In the genomic region with DNA sequence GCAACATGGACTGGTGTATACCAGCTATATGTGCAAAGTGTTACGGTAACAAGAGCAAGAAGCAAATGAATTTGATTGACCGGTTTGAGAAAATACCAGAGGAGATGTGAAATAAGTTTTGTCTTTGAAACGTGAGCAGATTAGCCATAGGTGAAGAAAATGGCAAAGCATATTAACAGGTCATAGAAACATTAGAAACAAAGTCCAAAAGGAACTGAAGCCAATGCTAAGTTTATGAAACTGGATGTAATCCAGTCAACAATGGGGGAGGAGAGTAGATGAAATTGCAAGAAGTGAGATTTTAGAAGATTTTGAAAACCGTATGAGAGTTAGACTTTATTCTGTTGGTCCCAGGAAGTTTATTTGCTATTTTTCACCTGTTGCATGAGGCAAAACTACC, we compare ENCODE assay signal across 23 cellular contexts.
DNase-seq lines count a peak whose midpoint lies in the region; ATAC-seq, FAIRE-seq and TF ChIP-seq lines count a peak whose summit lies in the region.
"Had no signal": no experiment of that assay in that cellular context is flagged by ENCODE, and none has a peak within 500 bp of the region (broad histone marks: within the 10 kb centered on the region; RNA-seq: fewer than 3 reads in every experiment).

No MANE protein-coding gene starts in this region.

- H3K79me2 ChIP-seq in PC-9 (ENCODE audit: low read depth) (no peaks in the 10 kb centered on the region), H1 (ENCODE audit: control insufficient read depth in 1 of 2, insufficient read depth in 2 of 2, low read length in 2 of 2) (no peaks in the 10 kb centered on the region)

- H3K9me3 ChIP-seq in PC-9 (ENCODE audit: insufficient read depth, low read depth): no peaks in the 10 kb centered on the region
- H3K9me3 ChIP-seq in H1 (ENCODE audit: insufficient read depth in 2 of 2, low read depth in 1 of 2, low read length in 1 of 2): no peaks in the 10 kb centered on the region
- no peaks in the 10 kb centered on the region for H3K9me3 ChIP-seq in right lobe of liver
- H3K9me3 ChIP-seq in upper lobe of right lung: no peaks in the 10 kb centered on the region
- H3K9me3 ChIP-seq: BE2C, BLaER1 had no signal

- H4K5ac ChIP-seq in H1 (ENCODE audit: insufficient read length, low read depth, low read length): no peak overlapping the region

- no peak overlapping the region for H2BK12ac ChIP-seq in H1 (ENCODE audit: low read depth, low read length)

- no peak overlapping the region for H4K91ac ChIP-seq in H1 (replicated peaks; ENCODE audit: insufficient read length, low read length)

- H3K27ac Mint-ChIP-seq in natural killer cell treated with Interleukin-12 subunit alpha and Interleukin-12 subunit beta and Interleukin-15 and Interleukin-18, amount 100 ng/mL, for 72 hours: no peak overlapping the region
- H3K27ac Mint-ChIP-seq: CD14-positive monocyte; CD4-positive, alpha-beta memory T cell; CD4-positive, CD25-positive, alpha-beta regulatory T cell; CD8-positive, alpha-beta memory T cell had no signal

- no peaks in the 10 kb centered on the region for H3K23me2 ChIP-seq in H1 (ENCODE audit: low read depth, low read length)

- ATAC-seq in right lobe of liver: peak; percentile 60 to 79 (median 64)
- ATAC-seq in upper lobe of right lung: no peak
- ATAC-seq in natural killer cell treated with Interleukin-12 subunit alpha and Interleukin-12 subunit beta and Interleukin-15 and Interleukin-18, amount 100 ng/mL, for 72 hours: no peak

- no peaks in the 10 kb centered on the region for H3K79me1 ChIP-seq in H1 (ENCODE audit: low read depth, low read length)

- no peak for TF ChIP-seq POLR2A in H1 (IDR thresholded peaks at IDR 0.05; ENCODE audit: control extremely low read depth in 1 of 2, low read depth in 2 of 2, low read length in 2 of 2)
- no peak for TF ChIP-seq POLR2A in right lobe of liver (IDR thresholded peaks at IDR 0.05)

- H3K27ac ChIP-seq in PC-9 (no peak overlapping the region), H1 (ENCODE audit: low read depth, low read length) (no peak overlapping the region), right lobe of liver (peak overlapping the region in 2 of 3 donors; percentile 18 to 53), upper lobe of right lung (no peak overlapping the region)
- H3K27ac ChIP-seq: BLaER1 had no signal

- H3K9ac ChIP-seq in H1 (replicated peaks in 1 of 4; ENCODE audit: extremely low read depth in 1 of 4, low read depth in 3 of 4, low read length in 3 of 4): no peak overlapping the region
- H3K9ac ChIP-seq: BLaER1 had no signal

- 88% methylated on average over 4 of the region's 4 CpGs; no CpG with 5 or more reads in 1 of the 2 experiments for WGBS in H1 (ENCODE audit: extremely low coverage in 1 of 2, insufficient coverage in 1 of 2, insufficient read length in 1 of 2, insufficient replicate concordance in 2 of 2, low coverage in 1 of 2, low lambda C conversion rate in 2 of 2, missing lambda C conversion rate in 1 of 2), 2 experiments
- WGBS in right lobe of liver (ENCODE audit: insufficient coverage, low coverage, low lambda C conversion rate, missing lambda C conversion rate): 43% methylated on average over 4 of the region's 4 CpGs

- no peak for FAIRE-seq in H1 (lab: Jason Lieb, UNC)
- FAIRE-seq: GM12891 had no signal

- BruUV-seq in PC-9 (replicated peaks; lab: Mats Ljungman, UMichigan): no TSS peak

- H4K20me1 ChIP-seq in PC-9 (ENCODE audit: insufficient read depth): no peaks in the 10 kb centered on the region
- no peaks in the 10 kb centered on the region for H4K20me1 ChIP-seq in H1 (replicated peaks in 1 of 2; ENCODE audit: control insufficient read depth in 1 of 2, insufficient read depth in 2 of 2, low read length in 2 of 2)
- H4K20me1 ChIP-seq: BLaER1 had no signal

- TF ChIP-seq CTCF in PC-9 (conservative IDR thresholded peaks at IDR 0.05) (no peak), H1 (IDR thresholded peaks at IDR 0.05; ENCODE audit: control extremely low read depth in 1 of 3, insufficient read depth in 1 of 3, low read depth in 1 of 3, low read length in 3 of 3) (no peak), right lobe of liver (IDR thresholded peaks at IDR 0.05) (no peak), upper lobe of right lung (IDR thresholded peaks at IDR 0.05) (no peak)

- peaks cover 16% of the 10 kb centered on the region for H3K9me3 Mint-ChIP-seq in natural killer cell treated with Interleukin-12 subunit alpha and Interleukin-12 subunit beta and Interleukin-15 and Interleukin-18, amount 100 ng/mL, for 72 hours

- H2BK20ac ChIP-seq in H1 (ENCODE audit: low read length): no peak overlapping the region

- H3K4me3 ChIP-seq in PC-9 (no peak overlapping the region), H1 (ENCODE audit: extremely low read depth in 1 of 4, insufficient read depth in 2 of 4, low read depth in 3 of 4, low read length in 4 of 4) (no peak overlapping the region), right lobe of liver (no peak overlapping the region), upper lobe of right lung (no peak overlapping the region)
- H3K4me3 ChIP-seq: BLaER1 had no signal

- H3K27me3 ChIP-seq in PC-9 (ENCODE audit: insufficient read depth, low read depth): no peaks in the 10 kb centered on the region
- no peaks in the 10 kb centered on the region for H3K27me3 ChIP-seq in H1 (replicated peaks in 1 of 4; ENCODE audit: control insufficient read depth in 3 of 4, extremely low read depth in 1 of 4, insufficient read depth in 3 of 4, low read length in 3 of 4)
- H3K27me3 ChIP-seq in right lobe of liver: no peaks in the 10 kb centered on the region
- H3K27me3 ChIP-seq in upper lobe of right lung: no peaks in the 10 kb centered on the region
- H3K27me3 ChIP-seq: BE2C, BLaER1 had no signal

- no peaks in the 10 kb centered on the region for H3K36me3 ChIP-seq in PC-9 (ENCODE audit: low read depth)
- H3K36me3 ChIP-seq in H1 (ENCODE audit: control insufficient read depth in 2 of 4, insufficient read depth in 4 of 4, low read length in 3 of 4): no peaks in the 10 kb centered on the region
- no peaks in the 10 kb centered on the region for H3K36me3 ChIP-seq in right lobe of liver
- H3K36me3 ChIP-seq in upper lobe of right lung: no peaks in the 10 kb centered on the region
- H3K36me3 ChIP-seq: BE2C, BLaER1 had no signal

- H3K9me2 ChIP-seq in PC-9 (ENCODE audit: insufficient read depth): no peaks in the 10 kb centered on the region

- TF ChIP-seq EP300 in H1 (IDR thresholded peaks at IDR 0.05; ENCODE audit: borderline replicate concordance in 1 of 2, low read depth in 2 of 2, low read length in 2 of 2): no peak

- TF ChIP-seq RAD21 in H1 (IDR thresholded peaks at IDR 0.05 in 1 of 2, conservative IDR thresholded peaks at IDR 0.05 in 1 of 2; ENCODE audit: low read depth in 2 of 2, low read length in 2 of 2): no peak

- no peak overlapping the region for H3K4ac ChIP-seq in H1 (replicated peaks; ENCODE audit: insufficient read length, low read depth, low read length)

- H3K14ac ChIP-seq in H1 (ENCODE audit: insufficient read length): no peak overlapping the region

- no peaks in the 10 kb centered on the region for H3K4me1 ChIP-seq in PC-9 (replicated peaks; ENCODE audit: insufficient read depth)
- H3K4me1 ChIP-seq in H1 (replicated peaks in 1 of 4; ENCODE audit: control insufficient read depth in 3 of 4, insufficient read depth in 4 of 4, low read length in 3 of 4): peaks cover 0 to 5% (median 2%) of the 10 kb centered on the region in 4 experiments; a peak in 2 of 7 replicates
- H3K4me1 ChIP-seq in right lobe of liver: peaks cover 0 to 37% (median 9%) of the 10 kb centered on the region in 4 donors
- no peaks in the 10 kb centered on the region for H3K4me1 ChIP-seq in upper lobe of right lung
- H3K4me1 ChIP-seq: BE2C, BLaER1 had no signal

- no peaks in the 10 kb centered on the region for H3K36me3 Mint-ChIP-seq in natural killer cell treated with Interleukin-12 subunit alpha and Interleukin-12 subunit beta and Interleukin-15 and Interleukin-18, amount 100 ng/mL, for 72 hours
- H3K36me3 Mint-ChIP-seq: CD14-positive monocyte; CD4-positive, alpha-beta memory T cell; CD4-positive, CD25-positive, alpha-beta regulatory T cell; CD8-positive, alpha-beta memory T cell had no signal

- H2AK5ac ChIP-seq in H1 (ENCODE audit: low read depth, low read length): no peak overlapping the region

- POLR2A ChIA-PET in PC-9 (lab: Charles Lee; ENCODE audit: unreplicated experiment) (no interaction called here), H1 (lab: Charles Lee; ENCODE audit: partially characterized antibody) (no interaction called here)

- no peak for DNase-seq in PC-9
- no peak for DNase-seq in H1 (ENCODE audit: low read depth in 1 of 2, low spot score in 2 of 2)
- DNase-seq in right lobe of liver: no peak
- DNase-seq in upper lobe of right lung: no peak
- DNase-seq in natural killer cell treated with Interleukin-12 subunit alpha and Interleukin-12 subunit beta and Interleukin-15 and Interleukin-18, amount 100 ng/mL, for 72 hours (ENCODE audit: low spot score): no peak
- DNase-seq: 8988T; ACHN; BE2C; C1 segment of cervical spinal cord; CD4-positive, alpha-beta memory T cell; CD4-positive, CD25-positive, alpha-beta regulatory T cell; CD8-positive, alpha-beta memory T cell; COR-L47; DMS 273 treated with DMSO at 0.1 percent for 48 hours; DMS153; DMS53; DMS79; DND-41; EL; GF-D8 had no signal

- CTCF ChIA-PET in PC-9 (lab: Charles Lee) (no interaction called here), H1 (lab: Charles Lee; ENCODE audit: partially characterized antibody) (no interaction called here)

- H3K27me3 Mint-ChIP-seq in natural killer cell treated with Interleukin-12 subunit alpha and Interleukin-12 subunit beta and Interleukin-15 and Interleukin-18, amount 100 ng/mL, for 72 hours: no peaks in the 10 kb centered on the region
- H3K27me3 Mint-ChIP-seq: CD4-positive, alpha-beta memory T cell; CD4-positive, CD25-positive, alpha-beta regulatory T cell; CD8-positive, alpha-beta memory T cell had no signal

- H3K23ac ChIP-seq in H1 (ENCODE audit: insufficient read length): no peak overlapping the region

- H2AFZ ChIP-seq in PC-9 (0 out of 2 replicates have a peak overlapping the region, but pooled peaks have one; percentile 13), H1 (ENCODE audit: low read length) (0 out of 2 replicates have a peak overlapping the region, but pooled peaks have one; percentile 24)

- H2BK15ac ChIP-seq in H1 (ENCODE audit: low read length): no peak overlapping the region

- no peaks in the 10 kb centered on the region for H3K4me1 Mint-ChIP-seq in natural killer cell treated with Interleukin-12 subunit alpha and Interleukin-12 subunit beta and Interleukin-15 and Interleukin-18, amount 100 ng/mL, for 72 hours (ENCODE audit: low read depth in 2 of 2)
- H3K4me1 Mint-ChIP-seq: CD14-positive monocyte; CD4-positive, alpha-beta memory T cell; CD4-positive, CD25-positive, alpha-beta regulatory T cell; CD8-positive, alpha-beta memory T cell had no signal

- intact Hi-C loops in PC-9 (cut with micrococcal nuclease; ENCODE audit: unreplicated experiment): no loop called here
- intact Hi-C loops in right lobe of liver (cut with DNase I): no loop called here
- intact Hi-C loops in upper lobe of right lung (cut with DNase I): no loop called here

- H3K4me3 Mint-ChIP-seq in natural killer cell treated with Interleukin-12 subunit alpha and Interleukin-12 subunit beta and Interleukin-15 and Interleukin-18, amount 100 ng/mL, for 72 hours: no peak overlapping the region
- H3K4me3 Mint-ChIP-seq: CD14-positive monocyte; CD4-positive, alpha-beta memory T cell; CD4-positive, CD25-positive, alpha-beta regulatory T cell; CD8-positive, alpha-beta memory T cell had no signal

- no peak overlapping the region for H3K4me2 ChIP-seq in PC-9
- H3K4me2 ChIP-seq in H1 (ENCODE audit: insufficient read depth in 1 of 2, low read depth in 2 of 2, low read length in 2 of 2): no peak overlapping the region
- H3K4me2 ChIP-seq: BLaER1 had no signal

- H3F3A ChIP-seq in PC-9 (ENCODE audit: insufficient read depth, low read depth): no peaks in the 10 kb centered on the region

- no peak overlapping the region for H3K18ac ChIP-seq in H1 (ENCODE audit: extremely low read depth, low read length)

- H4K8ac ChIP-seq in H1 (ENCODE audit: extremely low read depth, insufficient read depth, low read length): no peak overlapping the region

- H3K56ac ChIP-seq in H1 (replicated peaks; ENCODE audit: insufficient read length, low read depth, low read length): no peak overlapping the region

- H2BK5ac ChIP-seq in H1 (ENCODE audit: low read depth, low read length): no peak overlapping the region

- no peak overlapping the region for H2BK120ac ChIP-seq in H1 (replicated peaks; ENCODE audit: low read depth, low read length)

Comparison
In these comparisons a context has a peak if more than half of its experiments do, and no peak if none do; other contexts are left out.
1. H3K27ac ChIP-seq: peak in right lobe of liver (2 of 3); none in PC-9 (single experiment), H1 (single experiment) and upper lobe of right lung (single experiment).
2. ATAC-seq: peak in right lobe of liver (4 of 4); none in upper lobe of right lung (single experiment) and natural killer cell treated with Interleukin-12 subunit alpha and Interleukin-12 subunit beta and Interleukin-15 and Interleukin-18, amount 100 ng/mL, for 72 hours (0 of 2).